11 cellular contexts compared by ENCODE assay signal in genomic region chr22:37749831-37750595, GRCh38. TPM values are rescaled to one million over a fixed set of nuclear protein-coding genes. Genes with fewer than 3 reads are reported as not detected.
DNase-seq lines count a peak whose midpoint lies in the region; ATAC-seq and TF ChIP-seq lines count a peak whose summit lies in the region.
"Had no signal": no experiment of that assay in that cellular context is flagged by ENCODE, and none has a peak within 500 bp of the region (broad histone marks: within the 10 kb centered on the region; RNA-seq: fewer than 3 reads in every experiment).

No MANE protein-coding gene starts in this region.

- no peak overlapping the region for H3K27ac Mint-ChIP-seq in nephron progenitor cell

- H3K4me3 Mint-ChIP-seq in nephron progenitor cell: no peak overlapping the region

- peaks cover 8% of the 10 kb centered on the region for H3K36me3 Mint-ChIP-seq in nephron progenitor cell (ENCODE audit: low read depth)
- H3K36me3 Mint-ChIP-seq: immature natural killer cell had no signal

- H3K27me3 Mint-ChIP-seq in nephron progenitor cell (ENCODE audit: low read depth, poor library complexity): peaks cover 2% of the 10 kb centered on the region

- H3K9me3 Mint-ChIP-seq in nephron progenitor cell: no peaks in the 10 kb centered on the region
- H3K9me3 Mint-ChIP-seq: immature natural killer cell had no signal

- TF ChIP-seq CTCF in nephron progenitor cell (IDR thresholded peaks at IDR 0.05): no peak

- peak; percentile 55 for DNase-seq in LHCN-M2 (ENCODE audit: low read depth)
- peak; percentile 62 for DNase-seq in dermis blood vessel endothelial cell
- DNase-seq in kidney tubule cell (ENCODE audit: low spot score): peak; percentile 75
- DNase-seq in stromal cell of bone marrow (ENCODE audit: low read depth): peak; percentile 47
- no peak for DNase-seq in NCI-H774 (lab: John Stamatoyannopoulos, UW)
- DNase-seq in nephron progenitor cell: no peak
- no peak for DNase-seq in NCI-H1092 treated with DMSO at 0.1 percent for 48 hours (lab: John Stamatoyannopoulos, UW)
- DNase-seq: activated CD4-positive, alpha-beta T cell treated with anti-CD3 and anti-CD28 coated beads, Interleukin-2, amount 50 U/mL, for 1 hour; immature natural killer cell; NCI-H1048 had no signal

- peaks cover 52% of the 10 kb centered on the region for H3K4me1 Mint-ChIP-seq in nephron progenitor cell

- no peak for ATAC-seq in HG02678 (IDR thresholded peaks at IDR 0.05; ENCODE audit: unreplicated experiment)

RNA-seq across cellular contexts. Expression of gene TRIOBP, which starts 53.2 kb away (rescaled TPM):
- 128 and 137 TPM in 2 replicates for total RNA-seq in LHCN-M2 (2014; rRNA removed)
- polyA plus RNA-seq in LHCN-M2 (2012): 85.7 TPM
- 165 and 227 TPM in 2 replicates for total RNA-seq in dermis blood vessel endothelial cell

RNA-seq across cellular contexts. Expression of gene GCAT, which starts 57.7 kb away (rescaled TPM):
- total RNA-seq in LHCN-M2 (2014; rRNA removed) (21.2 and 23.4 TPM in 2 replicates), dermis blood vessel endothelial cell (24.5 and 37.6 TPM in 2 replicates)
- 23.9 TPM for polyA plus RNA-seq in LHCN-M2 (2012)

Comparison
In these comparisons a context has a peak if more than half of its experiments do, and no peak if none do; other contexts are left out.
1. DNase-seq: peak in LHCN-M2 (single experiment), dermis blood vessel endothelial cell (single experiment), kidney tubule cell (single experiment) and stromal cell of bone marrow (single experiment); none in NCI-H774 (single experiment), nephron progenitor cell (single experiment) and NCI-H1092 treated with DMSO at 0.1 percent for 48 hours (single experiment).